ENCODE assay signal across 9 cellular contexts in the genomic region with DNA sequence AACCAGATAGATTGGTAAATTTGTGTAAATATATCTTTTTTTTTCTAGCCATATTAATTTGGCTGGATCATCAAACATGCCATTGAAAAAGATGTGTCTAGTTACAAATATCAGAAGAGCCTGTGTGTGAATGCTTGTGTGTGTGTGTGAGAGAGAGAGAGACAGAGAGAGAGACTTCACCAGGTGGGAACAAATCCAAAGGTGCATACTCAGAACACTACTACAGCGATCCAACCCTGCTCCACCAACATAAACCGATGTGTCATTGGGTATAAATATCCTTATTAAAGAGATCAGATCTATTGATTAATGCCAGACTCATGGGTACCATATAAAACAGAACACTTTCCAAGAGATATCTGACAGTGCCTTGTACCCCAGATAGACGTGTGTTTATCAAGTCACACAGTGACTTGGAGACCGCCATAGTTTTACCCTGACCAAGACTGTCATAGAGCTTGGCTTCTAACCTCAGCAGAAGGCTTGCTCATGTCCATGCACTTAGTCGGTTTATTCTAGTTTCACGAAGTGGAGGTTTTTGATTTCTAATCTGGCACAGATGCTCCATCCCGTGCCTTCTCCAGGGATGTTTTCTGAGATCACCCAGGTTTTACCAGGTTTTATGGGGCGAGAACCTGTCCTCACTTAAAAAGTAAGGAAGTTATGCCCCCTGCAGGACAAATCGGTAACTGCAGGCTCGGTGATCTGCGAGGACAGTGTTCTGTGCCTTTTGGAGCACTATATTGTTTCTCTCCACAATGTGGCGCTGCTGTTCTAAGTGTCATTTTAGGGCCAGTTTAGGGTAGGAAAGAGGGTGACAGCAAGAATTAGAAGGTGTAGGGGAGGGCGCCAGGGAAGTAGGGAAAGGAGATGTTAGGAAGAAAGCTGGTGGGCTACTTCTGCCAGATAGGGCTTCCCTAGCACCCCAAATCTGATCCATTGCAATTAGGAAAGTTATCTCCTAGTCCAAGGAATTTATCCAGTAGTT. TPM values are rescaled to one million over a fixed set of nuclear protein-coding genes. Genes with fewer than 3 reads are reported as not detected.
DNase-seq lines count a peak whose midpoint lies in the region; ATAC-seq, FAIRE-seq and TF ChIP-seq lines count a peak whose summit lies in the region.
"Had no signal": no experiment of that assay in that cellular context is flagged by ENCODE, and none has a peak within 500 bp of the region (broad histone marks: within the 10 kb centered on the region; RNA-seq: fewer than 3 reads in every experiment).

No MANE protein-coding gene starts in this region.

- H3K27me3 Mint-ChIP-seq in activated B cell treated with CpG ODN at 0.5 μM for 24 hours = peaks cover 8% of the 10 kb centered on the region

- no peak overlapping the region for H3K4me3 Mint-ChIP-seq in activated B cell treated with CpG ODN at 0.5 μM for 24 hours

- no peaks in the 10 kb centered on the region for H3K4me1 Mint-ChIP-seq in activated B cell treated with CpG ODN at 0.5 μM for 24 hours

- H3K9me3 ChIP-seq in kidney (ENCODE audit: control insufficient read depth in 1 of 2, low read length in 2 of 2) = no peaks in the 10 kb centered on the region
- H3K9me3 ChIP-seq: BLaER1 had no signal

- H3K4me3 ChIP-seq in kidney (ENCODE audit: low read length in 2 of 2) = no peak overlapping the region
- H3K4me3 ChIP-seq: BLaER1 had no signal

- no peaks in the 10 kb centered on the region for H3K9me3 Mint-ChIP-seq in activated B cell treated with CpG ODN at 0.5 μM for 24 hours

- no peak overlapping the region for H3K27ac Mint-ChIP-seq in activated B cell treated with CpG ODN at 0.5 μM for 24 hours

- POLR2A ChIA-PET in activated B cell treated with CpG ODN at 0.5 μM for 24 hours (lab: Charles Lee) = interaction anchor here (1.0 kb wide), 1 partner anchor 95 kb away, joined by 5 read pairs; no protein-coding TSS in a partner anchor

- H3K36me3 Mint-ChIP-seq in activated B cell treated with CpG ODN at 0.5 μM for 24 hours (ENCODE audit: low read depth) = no peaks in the 10 kb centered on the region

- TF ChIP-seq CTCF in 22Rv1 (IDR thresholded peaks at IDR 0.05) (peak; percentile 97), activated B cell treated with CpG ODN at 0.5 μM for 24 hours (IDR thresholded peaks at IDR 0.05) (peak; percentile 99), kidney (IDR thresholded peaks at IDR 0.05; ENCODE audit: borderline replicate concordance, extremely low read depth, insufficient read depth) (peak; percentile 100)

- peak; percentile 73 for DNase-seq in NCI-H446 treated with DMSO at 0.1 percent for 48 hours (lab: John Stamatoyannopoulos, UW)
- peak; percentile 80 for DNase-seq in activated B cell treated with CpG ODN at 0.5 μM for 24 hours
- DNase-seq in caudate nucleus (lab: John Stamatoyannopoulos, UW) = peak; percentile 9 to 98 (median 79)
- DNase-seq in kidney = peak; percentile 89
- DNase-seq in stimulated activated CD4-positive, alpha-beta T cell treated with anti-CD3 and anti-CD28 coated beads, Interleukin-1b, Interleukin-23, amount 100 ng/mL, for 48 hours = peak; percentile 94

- H3K36me3 ChIP-seq in kidney (ENCODE audit: control insufficient read depth in 1 of 2, insufficient read depth in 2 of 2, low read length in 2 of 2) = no peaks in the 10 kb centered on the region
- H3K36me3 ChIP-seq: BLaER1 had no signal

- CTCF ChIA-PET in activated B cell treated with CpG ODN at 0.5 μM for 24 hours (lab: Charles Lee) = interaction anchor here (0.6 to 5.6 kb wide), 16 partner anchors 32 to 445 kb away, joined by 3 to 66 read pairs (median 4); partner anchors contain the start of genes PKD2L1 and SCD

- peak; percentile 65 for ATAC-seq in GM18511 (IDR thresholded peaks at IDR 0.05; ENCODE audit: unreplicated experiment)
- peak; percentile 86 for ATAC-seq in HG03342 (IDR thresholded peaks at IDR 0.05; ENCODE audit: unreplicated experiment)
- peak; percentile 99 for ATAC-seq in activated B cell treated with CpG ODN at 0.5 μM for 24 hours (ENCODE audit: low read depth)

- no peak overlapping the region for H3K9ac ChIP-seq in kidney (ENCODE audit: low read length in 2 of 2)

- peak; percentile 96 for FAIRE-seq in kidney (lab: Jason Lieb, UNC)

- no peaks in the 10 kb centered on the region for H3K4me1 ChIP-seq in kidney (ENCODE audit: control insufficient read depth in 1 of 2, insufficient read depth in 1 of 2, low read depth in 1 of 2, low read length in 2 of 2)
- H3K4me1 ChIP-seq: BLaER1 had no signal

- intact Hi-C loops in activated B cell treated with CpG ODN at 0.5 μM for 24 hours (cut with micrococcal nuclease) (loop anchor here (1.0 to 10.0 kb wide), 8 partner anchors 56 to 587 kb away; partner anchors contain the start of gene PAX2), kidney (cut with DNase I) (no loop called here)

- H3K27ac ChIP-seq in 22Rv1 (peak overlapping the region; percentile 48), caudate nucleus (ENCODE audit: low read depth, low read length) (no peak overlapping the region), kidney (ENCODE audit: low read depth in 2 of 2, low read length in 2 of 2) (no peak overlapping the region)
- H3K27ac ChIP-seq: BLaER1 had no signal

RNA-seq across cellular contexts. Expression of gene WNT8B, which starts 29.3 kb away (rescaled TPM):
- total RNA-seq in activated B cell treated with CpG ODN at 0.5 μM for 24 hours (not detected in 2 replicates), kidney (not detected)
- polyA plus RNA-seq in kidney (ENCODE audit: insufficient read depth, low read depth, low replicate concordance) = 0.60 TPM
